20 cellular contexts compared by ENCODE assay signal in the genomic region with DNA sequence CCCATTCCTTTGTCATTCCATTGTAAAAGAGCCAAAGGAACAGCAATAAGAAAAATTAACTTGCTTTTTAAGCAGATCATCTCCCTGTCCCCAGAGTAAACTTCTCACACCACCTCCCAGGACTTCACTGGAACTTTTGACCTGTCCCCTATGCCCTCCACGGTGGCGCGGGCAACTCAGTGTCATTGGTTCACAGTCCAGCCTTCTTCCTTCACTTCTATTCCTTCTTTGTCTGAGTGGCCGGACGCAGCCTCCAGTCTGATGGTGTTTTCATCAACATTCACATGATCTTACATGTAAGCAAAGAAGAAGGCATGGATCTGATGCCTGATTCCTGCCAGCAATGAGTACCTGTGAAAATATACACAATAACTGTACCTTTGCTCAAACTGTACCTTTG. TPM values are rescaled to one million over a fixed set of nuclear protein-coding genes. Genes with fewer than 3 reads are reported as not detected.
DNase-seq lines count a peak whose midpoint lies in the region; ATAC-seq and TF ChIP-seq lines count a peak whose summit lies in the region.
"Had no signal": no experiment of that assay in that cellular context is flagged by ENCODE, and none has a peak within 500 bp of the region (broad histone marks: within the 10 kb centered on the region; RNA-seq: fewer than 3 reads in every experiment).

No MANE protein-coding gene starts in this region.

- TF ChIP-seq CTCF in IMR-90 (conservative IDR thresholded peaks at IDR 0.05; ENCODE audit: low read depth, low read length): no peak
- TF ChIP-seq CTCF in endodermal cell (conservative IDR thresholded peaks at IDR 0.05): no peak
- TF ChIP-seq CTCF in parathyroid adenoma (IDR thresholded peaks at IDR 0.05): no peak

- H3K9me1 ChIP-seq in IMR-90 (ENCODE audit: insufficient read depth, low read length): no peaks in the 10 kb centered on the region

- BruUV-seq in IMR-90 (replicated peaks; lab: Mats Ljungman, UMichigan): no TSS peak

- H4K5ac ChIP-seq in IMR-90 (ENCODE audit: low read depth, low read length): no peak overlapping the region

- no peak overlapping the region for H2BK15ac ChIP-seq in IMR-90 (ENCODE audit: low read depth, low read length)

- H3K4me3 ChIP-seq in IMR-90 (ENCODE audit: insufficient read depth, low read depth, low read length) (no peak overlapping the region), endodermal cell (ENCODE audit: low read length) (no peak overlapping the region), parathyroid adenoma (ENCODE audit: low read depth, low read length) (no peak overlapping the region)
- H3K4me3 ChIP-seq: A549, GM12878 had no signal

- H3K9me3 ChIP-seq in IMR-90 (ENCODE audit: control insufficient read depth, insufficient read depth, low read length) (no peaks in the 10 kb centered on the region), endodermal cell (ENCODE audit: control insufficient read depth, low read length) (no peaks in the 10 kb centered on the region), parathyroid adenoma (ENCODE audit: control insufficient read depth, low read length) (no peaks in the 10 kb centered on the region)
- H3K9me3 ChIP-seq: A549 had no signal

- H3K9me3 Mint-ChIP-seq in activated naive CD4-positive, alpha-beta T cell treated with anti-CD3 and anti-CD28 coated beads, Interleukin-2, amount 10 ng/mL, durations not matched to agents 7 days and 5 days: no peaks in the 10 kb centered on the region
- H3K9me3 Mint-ChIP-seq in endodermal cell: no peaks in the 10 kb centered on the region
- H3K9me3 Mint-ChIP-seq: CD8-positive, alpha-beta memory T cell; H9 had no signal

- H3K27me3 Mint-ChIP-seq in activated naive CD4-positive, alpha-beta T cell treated with anti-CD3 and anti-CD28 coated beads, Interleukin-2, amount 10 ng/mL, durations not matched to agents 7 days and 5 days: no peaks in the 10 kb centered on the region
- H3K27me3 Mint-ChIP-seq in endodermal cell (ENCODE audit: insufficient read depth): peaks cover 7% of the 10 kb centered on the region
- H3K27me3 Mint-ChIP-seq: IgD-negative memory B cell had no signal

- H2BK120ac ChIP-seq in IMR-90 (ENCODE audit: low read depth, low read length): no peak overlapping the region

- H3K79me1 ChIP-seq in IMR-90 (ENCODE audit: low read depth in 1 of 2, low read length in 2 of 2): no peaks in the 10 kb centered on the region

- H2BK20ac ChIP-seq in IMR-90 (ENCODE audit: low read depth, low read length): no peak overlapping the region

- H3K79me2 ChIP-seq in parathyroid adenoma: no peaks in the 10 kb centered on the region

- no peaks in the 10 kb centered on the region for H4K20me1 ChIP-seq in IMR-90 (ENCODE audit: insufficient read depth, low read length)

- TF ChIP-seq POLR2A in IMR-90 (IDR thresholded peaks at IDR 0.05; ENCODE audit: low read depth, low read length): no peak

- H3K36me3 ChIP-seq in IMR-90 (ENCODE audit: control insufficient read depth, insufficient read depth, low read length): no peaks in the 10 kb centered on the region
- no peaks in the 10 kb centered on the region for H3K36me3 ChIP-seq in endodermal cell (ENCODE audit: control insufficient read depth, insufficient read depth, low read length)
- no peaks in the 10 kb centered on the region for H3K36me3 ChIP-seq in parathyroid adenoma (ENCODE audit: control insufficient read depth, insufficient read depth, low read length)

- no peak overlapping the region for H3K56ac ChIP-seq in IMR-90 (ENCODE audit: extremely low read depth, insufficient read depth, low read length)

- no peak overlapping the region for H2AFZ ChIP-seq in IMR-90 (replicated peaks; ENCODE audit: low read length, poor library complexity)
- peak overlapping the region; percentile 24 for H2AFZ ChIP-seq in parathyroid adenoma

- no peak overlapping the region for H2AK5ac ChIP-seq in IMR-90 (ENCODE audit: low read depth, low read length)

- CTCF ChIA-PET in activated naive CD4-positive, alpha-beta T cell treated with anti-CD3 and anti-CD28 coated beads, Interleukin-2, amount 10 ng/mL, durations not matched to agents 7 days and 5 days (lab: Charles Lee): no interaction called here
- CTCF ChIA-PET in IMR-90 (lab: Yijun Ruan, JAX): interaction anchor here (1.0 kb wide), 1 partner anchor 16 kb away, joined by 3 read pairs; no protein-coding TSS in a partner anchor

- intact Hi-C loops in IMR-90 (cut with micrococcal nuclease): no loop called here

- no peak overlapping the region for H3K23ac ChIP-seq in IMR-90 (ENCODE audit: low read depth, low read length)

- H3K4me1 ChIP-seq in IMR-90 (ENCODE audit: control insufficient read depth, insufficient read depth, low read length) (peaks cover 2% of the 10 kb centered on the region; the same call in 1 of the 2 replicates), endodermal cell (ENCODE audit: control insufficient read depth, insufficient read depth, low read length) (peaks cover 3% of the 10 kb centered on the region), parathyroid adenoma (no peaks in the 10 kb centered on the region)
- H3K4me1 ChIP-seq: A549 had no signal

- no peak overlapping the region for H3K4me2 ChIP-seq in IMR-90 (ENCODE audit: low read depth, low read length)
- no peak overlapping the region for H3K4me2 ChIP-seq in parathyroid adenoma (ENCODE audit: low read length)
- H3K4me2 ChIP-seq: A549 had no signal

- no peak overlapping the region for H2BK5ac ChIP-seq in IMR-90 (ENCODE audit: low read depth, low read length, poor library complexity, severe bottlenecking)

- no peak overlapping the region for H4K91ac ChIP-seq in IMR-90 (ENCODE audit: insufficient read depth, low read depth, low read length)

- H3K4me1 Mint-ChIP-seq in activated naive CD4-positive, alpha-beta T cell treated with anti-CD3 and anti-CD28 coated beads, Interleukin-2, amount 10 ng/mL, durations not matched to agents 7 days and 5 days: peaks cover 5% of the 10 kb centered on the region
- H3K4me1 Mint-ChIP-seq in endodermal cell: peaks cover 8% of the 10 kb centered on the region
- H3K4me1 Mint-ChIP-seq: CD4-positive, CD25-positive, alpha-beta regulatory T cell; CD8-positive, alpha-beta memory T cell had no signal

- peaks cover 6% of the 10 kb centered on the region for H3K36me3 Mint-ChIP-seq in activated naive CD4-positive, alpha-beta T cell treated with anti-CD3 and anti-CD28 coated beads, Interleukin-2, amount 10 ng/mL, durations not matched to agents 7 days and 5 days
- peaks cover 1% of the 10 kb centered on the region for H3K36me3 Mint-ChIP-seq in endodermal cell (ENCODE audit: low read depth)
- H3K36me3 Mint-ChIP-seq: IgD-negative memory B cell had no signal

- POLR2A ChIA-PET in IMR-90 (lab: Charles Lee; ENCODE audit: unreplicated experiment): no interaction called here

- WGBS in IMR-90 (ENCODE audit: extremely low coverage in 2 of 2, insufficient read length in 1 of 2), 2 experiments: 78% methylated on average over 5 of the region's 5 CpGs; no CpG with 5 or more reads in 1 of the 2 experiments
- 97 to 100% methylated on average over 3 to 5 of the region's 5 CpGs for WGBS in endodermal cell (ENCODE audit: insufficient coverage in 1 of 2, insufficient read length in 1 of 2), 2 experiments

- H3K4ac ChIP-seq in IMR-90 (ENCODE audit: low read depth, low read length): no peak overlapping the region

- no peak overlapping the region for H3K27ac ChIP-seq in IMR-90 (ENCODE audit: insufficient read depth, low read length)
- H3K27ac ChIP-seq in endodermal cell (ENCODE audit: low read depth, low read length): no peak overlapping the region
- H3K27ac ChIP-seq in parathyroid adenoma: no peak overlapping the region
- H3K27ac ChIP-seq: 22Rv1, A549 had no signal

- no peak overlapping the region for H3K18ac ChIP-seq in IMR-90 (ENCODE audit: low read depth, low read length)

- no peak overlapping the region for H3K9ac ChIP-seq in IMR-90 (ENCODE audit: low read depth, low read length)
- H3K9ac ChIP-seq in endodermal cell (ENCODE audit: extremely low read depth, low read length, poor library complexity, severe bottlenecking): no peak overlapping the region
- H3K9ac ChIP-seq in parathyroid adenoma: no peak overlapping the region

- H3K27me3 ChIP-seq in IMR-90 (ENCODE audit: control insufficient read depth, insufficient read depth, low read length) (peaks cover 4% of the 10 kb centered on the region; the same call in 1 of the 2 replicates), endodermal cell (ENCODE audit: control insufficient read depth, insufficient read depth, low read length, poor library complexity, severe bottlenecking) (no peaks in the 10 kb centered on the region), parathyroid adenoma (ENCODE audit: control insufficient read depth, insufficient read depth, low read length) (no peaks in the 10 kb centered on the region)

- TF ChIP-seq RAD21 in IMR-90 (IDR thresholded peaks at IDR 0.05; ENCODE audit: low read length): no peak

- ATAC-seq in IMR-90 (ENCODE audit: low read depth) (no peak), HG03175 (IDR thresholded peaks at IDR 0.05; ENCODE audit: unreplicated experiment) (no peak)
- ATAC-seq: A549, GM12878 had no signal

- H2AK9ac ChIP-seq in IMR-90 (replicated peaks; ENCODE audit: low read depth, low read length, poor library complexity): peak overlapping the region; percentile 34

- no peak overlapping the region for H3K4me3 Mint-ChIP-seq in activated naive CD4-positive, alpha-beta T cell treated with anti-CD3 and anti-CD28 coated beads, Interleukin-2, amount 10 ng/mL, durations not matched to agents 7 days and 5 days
- H3K4me3 Mint-ChIP-seq in endodermal cell: no peak overlapping the region
- H3K4me3 Mint-ChIP-seq: CD4-positive, CD25-positive, alpha-beta regulatory T cell; CD8-positive, alpha-beta memory T cell; H9; IgD-negative memory B cell had no signal

- H3K27ac Mint-ChIP-seq in activated naive CD4-positive, alpha-beta T cell treated with anti-CD3 and anti-CD28 coated beads, Interleukin-2, amount 10 ng/mL, durations not matched to agents 7 days and 5 days: peak overlapping the region; percentile 10
- H3K27ac Mint-ChIP-seq in endodermal cell: no peak overlapping the region
- H3K27ac Mint-ChIP-seq: CD4-positive, CD25-positive, alpha-beta regulatory T cell; CD8-positive, alpha-beta memory T cell; H9; IgD-negative memory B cell had no signal

- in situ Hi-C loops in IMR-90 (cut with MboI; ENCODE audit: low sequenced_read_pairs): no loop called here

- DNase-seq in activated naive CD4-positive, alpha-beta T cell treated with anti-CD3 and anti-CD28 coated beads, Interleukin-2, amount 10 ng/mL, durations not matched to agents 7 days and 5 days: no peak
- DNase-seq in activated naive CD4-positive, alpha-beta T cell treated with Interleukin-2 at 50 U/mL for 16 hours: no peak
- DNase-seq in IMR-90 (no peak), endodermal cell (peak; percentile 10), epidermal melanocyte (ENCODE audit: insufficient read length, low spot score) (no peak), NCI-H1105 treated with DMSO at 0.1 percent for 48 hours (lab: John Stamatoyannopoulos, UW) (no peak)
- DNase-seq: CD4-positive, CD25-positive, alpha-beta regulatory T cell; CD8-positive, alpha-beta memory T cell; COR-L47; DMS 273 treated with DMSO at 0.1 percent for 48 hours; DMS53; DND-41; EL; H9 had no signal

- dilution Hi-C loops in IMR-90 (cut with HindIII; ENCODE audit: low sequenced_read_pairs, unreplicated experiment): no loop called here

- H3K14ac ChIP-seq in IMR-90 (replicated peaks; ENCODE audit: low read depth, low read length): no peak overlapping the region

- H4K8ac ChIP-seq in IMR-90 (ENCODE audit: low read depth in 2 of 2, low read length in 2 of 2): no peak overlapping the region

RNA-seq across cellular contexts. Expression of gene THBS4, which starts 32.4 kb away (rescaled TPM):
- total RNA-seq in IMR-90 (2012; rRNA removed): 0.83 and 0.90 TPM in 2 replicates
- polyA plus RNA-seq in IMR-90 (2012; rRNA removed): 0.53 and 0.92 TPM in 2 replicates
- 0.68 and 0.80 TPM in 2 replicates for polyA plus RNA-seq in IMR-90 (2012; cell fraction: cytosol; rRNA removed)
- polyA plus RNA-seq in IMR-90 (2012; cell fraction: nucleus; rRNA removed; ENCODE audit: low replicate concordance): 1.7 and 2.2 TPM in 2 replicates
- total RNA-seq in endodermal cell: 10 to 100 TPM; 13.6 to 50.5 TPM
- polyA plus RNA-seq in endodermal cell (2013, experiment 1 of 2): 12.8 TPM
- polyA plus RNA-seq in endodermal cell (2013, experiment 2 of 2): 15.4 TPM
- total RNA-seq: CD4-positive, CD25-positive, alpha-beta regulatory T cell had no signal
- polyA plus RNA-seq: CD4-positive, CD25-positive, alpha-beta regulatory T cell; CD8-positive, alpha-beta memory T cell had no signal
